11 cellular contexts compared by ENCODE assay signal in genomic region chr19:5534787-5535586, GRCh38. TPM values are rescaled to one million over a fixed set of nuclear protein-coding genes. Genes with fewer than 3 reads are reported as not detected.
A peak's percentile ranks its signal among the peaks of the same experiment; 100 is the strongest.
DNase-seq lines count a peak whose midpoint lies in the region; ATAC-seq and TF ChIP-seq lines count a peak whose summit lies in the region.
"Had no signal": no experiment of that assay in that cellular context is flagged by ENCODE, and none has a peak within 500 bp of the region (broad histone marks: within the 10 kb centered on the region; RNA-seq: fewer than 3 reads in every experiment).

No MANE protein-coding gene starts in this region.

- no peak overlapping the region for H3K9ac ChIP-seq in NT2/D1 (ENCODE audit: insufficient read length, low read depth)

- no peaks in the 10 kb centered on the region for H3K4me1 ChIP-seq in breast epithelium
- H3K4me1 ChIP-seq in NT2/D1 (ENCODE audit: insufficient read depth, insufficient read length), result peaks cover 12% of the 10 kb centered on the region

- H3K9me3 Mint-ChIP-seq in MCF 10A (ENCODE audit: unreplicated experiment), result peaks cover 17% of the 10 kb centered on the region

- H3K36me3 ChIP-seq in breast epithelium (no peaks in the 10 kb centered on the region), NT2/D1 (ENCODE audit: insufficient read depth, insufficient read length, low read length) (no peaks in the 10 kb centered on the region)

- CTCF ChIA-PET in MCF 10A (lab: Yijun Ruan, JAX), result interaction anchor here (0.5 to 1.1 kb wide), 7 partner anchors 8 to 455 kb away, joined by 3 to 4 read pairs (median 3); no protein-coding TSS in a partner anchor

- intact Hi-C loops in MCF 10A (cut with micrococcal nuclease), result no loop called here
- intact Hi-C loops in breast epithelium (cut with DNase I; ENCODE audit: low total_unique reads), result no loop called here

- no peaks in the 10 kb centered on the region for H3K4me1 Mint-ChIP-seq in MCF 10A (ENCODE audit: insufficient read depth, unreplicated experiment)

- no peak for TF ChIP-seq POLR2A in breast epithelium (IDR thresholded peaks at IDR 0.05)

- no peak for ATAC-seq in stimulated activated naive CD8-positive, alpha-beta T cell treated with anti-CD3 and anti-CD28 coated beads, Interleukin-15, Interleukin-2, amounts not matched to agents 100 U/mL and 50 U/mL, for 24 hours
- ATAC-seq in HG03045 (IDR thresholded peaks at IDR 0.05; ENCODE audit: unreplicated experiment) (no peak), HG03378 (IDR thresholded peaks at IDR 0.05; ENCODE audit: unreplicated experiment) (no peak)

- POLR2A ChIA-PET in MCF 10A (lab: Yijun Ruan, JAX), result interaction anchor here (0.7 kb wide), 1 partner anchor 9 kb away, joined by 3 read pairs; no protein-coding TSS in a partner anchor

- H3K27ac Mint-ChIP-seq in MCF 10A (ENCODE audit: low read depth, unreplicated experiment), result peak overlapping the region; percentile 1

- H3K27ac ChIP-seq in breast epithelium, result no peak overlapping the region

- H3K27me3 ChIP-seq in breast epithelium (peaks cover 0 to 16% of the 10 kb centered on the region in 2 donors), NT2/D1 (ENCODE audit: insufficient read depth, insufficient read length) (no peaks in the 10 kb centered on the region)

- H3K9me3 ChIP-seq in breast epithelium (peaks cover 18 to 23% of the 10 kb centered on the region in 2 donors), NT2/D1 (ENCODE audit: insufficient read depth, low read length) (peaks cover 22% of the 10 kb centered on the region; the same call in 1 of the 2 replicates)

- peak; percentile 38 for TF ChIP-seq CTCF in MCF 10A (IDR thresholded peaks at IDR 0.05; ENCODE audit: unreplicated experiment)
- no peak for TF ChIP-seq CTCF in breast epithelium (IDR thresholded peaks at IDR 0.05)
- TF ChIP-seq CTCF in epithelial cell of esophagus (IDR thresholded peaks at IDR 0.05; ENCODE audit: insufficient read depth, low read depth, low read length, missing control alignments), result peak; percentile 68

- no TSS peak for BruUV-seq in MCF 10A (replicated peaks; lab: Mats Ljungman, UMichigan)

- H3K27me3 Mint-ChIP-seq in MCF 10A (ENCODE audit: insufficient read depth, unreplicated experiment), result no peaks in the 10 kb centered on the region

- H3K4me3 Mint-ChIP-seq in MCF 10A (ENCODE audit: unreplicated experiment), result no peak overlapping the region

- H3K4me3 ChIP-seq in breast epithelium (no peak overlapping the region), NT2/D1 (ENCODE audit: insufficient read length, low read depth) (no peak overlapping the region), epithelial cell of esophagus (ENCODE audit: low read length) (no peak overlapping the region)

- DNase-seq in MCF 10A (ENCODE audit: unreplicated experiment), result no peak
- DNase-seq in breast epithelium (ENCODE audit: low spot score in 2 of 2), result no peak
- DNase-seq in NT2/D1 (ENCODE audit: low read depth, low spot score), result peak; percentile 60
- DNase-seq in epithelial cell of esophagus (ENCODE audit: low read depth), result peak; percentile 28
- DNase-seq in stimulated activated naive CD8-positive, alpha-beta T cell treated with anti-CD3 and anti-CD28 coated beads, Interleukin-15, Interleukin-2, amounts not matched to agents 100 U/mL and 50 U/mL, for 24 hours, result peak; percentile 37
- no peak for DNase-seq in middle frontal gyrus (ENCODE audit: extremely low spot score, low spot score)
- DNase-seq: GOT3, naive B cell, NCI-H1048 had no signal

- H3K36me3 Mint-ChIP-seq in MCF 10A (ENCODE audit: insufficient read depth, unreplicated experiment), result no peaks in the 10 kb centered on the region

RNA-seq across cellular contexts. Expression of gene TINCR, which starts 32.8 kb away (rescaled TPM):
- 0.20 and 0.21 TPM in 2 replicates for total RNA-seq in MCF 10A (2022)
- 10 to 100 TPM in 1 of 3 donors, 1 to 10 TPM in 2; 1.1 to 11.7 (median 1.3) TPM for total RNA-seq in breast epithelium

Comparison
In these comparisons a context has a peak if more than half of its experiments do, and no peak if none do; other contexts are left out.
1. CTCF ChIP-seq: peak in MCF 10A (single experiment) and epithelial cell of esophagus (single experiment); none in breast epithelium (0 of 3).
2. DNase-seq: peak in NT2/D1 (single experiment), epithelial cell of esophagus (single experiment) and stimulated activated naive CD8-positive, alpha-beta T cell treated with anti-CD3 and anti-CD28 coated beads, Interleukin-15, Interleukin-2, amounts not matched to agents 100 U/mL and 50 U/mL, for 24 hours (single experiment); none in MCF 10A (single experiment), breast epithelium (0 of 2) and middle frontal gyrus (single experiment).